Comparison of ENCODE assay signal across 20 cellular contexts in the genomic region with DNA sequence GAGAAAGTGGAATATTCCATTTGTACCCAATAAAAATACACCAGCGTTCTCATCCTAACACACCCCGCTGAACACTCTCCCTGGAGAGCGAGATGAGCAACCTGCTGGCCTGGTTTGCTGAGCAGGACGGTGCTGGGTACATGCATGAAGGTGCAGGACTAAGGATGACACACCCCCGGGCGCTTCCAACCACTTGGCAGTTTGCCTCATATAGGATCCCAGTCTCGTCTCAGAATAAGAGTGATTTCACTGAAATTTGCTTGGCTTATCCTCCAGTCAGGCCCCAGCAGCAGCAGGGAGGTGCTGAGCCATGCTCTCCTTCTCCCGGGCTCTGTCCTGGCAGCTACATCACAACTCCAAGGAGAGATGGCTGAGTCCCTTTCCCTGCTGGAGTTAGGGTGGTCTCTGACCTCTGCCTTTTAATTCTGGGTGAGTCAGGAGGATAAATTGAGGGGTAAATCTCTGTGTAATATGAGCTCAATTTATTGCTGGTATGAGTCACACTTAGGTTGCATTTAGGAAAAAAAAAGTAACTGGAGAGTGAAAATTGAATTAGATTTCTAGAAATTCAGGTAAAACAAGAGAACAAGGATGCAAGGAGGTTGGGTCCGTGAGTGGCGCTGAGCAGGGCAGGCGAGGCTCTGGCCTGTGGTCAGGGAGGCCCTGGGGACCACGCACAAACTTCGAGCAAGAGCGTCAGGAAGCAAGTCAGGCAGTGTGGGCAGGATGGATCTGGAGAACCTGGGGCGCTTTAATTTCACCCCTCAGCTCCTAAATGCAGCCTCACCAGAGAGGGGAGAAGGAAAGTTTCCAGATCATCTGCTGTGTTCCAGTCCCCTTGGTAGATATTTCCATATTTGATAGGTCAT.
DNase-seq lines count a peak whose midpoint lies in the region; ATAC-seq, FAIRE-seq and TF ChIP-seq lines count a peak whose summit lies in the region.
"Had no signal": no experiment of that assay in that cellular context is flagged by ENCODE, and none has a peak within 500 bp of the region (broad histone marks: within the 10 kb centered on the region; RNA-seq: fewer than 3 reads in every experiment).

No MANE protein-coding gene starts in this region.

- H3K9me1 ChIP-seq in keratinocyte (ENCODE audit: control insufficient read depth, extremely low read depth, insufficient read depth, low read length): no peaks in the 10 kb centered on the region

- no peaks in the 10 kb centered on the region for H3K36me3 ChIP-seq in SK-N-SH (replicated peaks in 1 of 2; ENCODE audit: control insufficient read depth in 1 of 2, insufficient read depth in 2 of 2, low read length in 1 of 2)
- H3K36me3 ChIP-seq in RWPE2 (ENCODE audit: low read depth): no peaks in the 10 kb centered on the region
- H3K36me3 ChIP-seq in keratinocyte (ENCODE audit: control insufficient read depth in 2 of 2, extremely low read depth in 1 of 2, insufficient read depth in 2 of 2, low read length in 2 of 2): peaks cover 0 to 5% of the 10 kb centered on the region in 2 experiments
- no peaks in the 10 kb centered on the region for H3K36me3 ChIP-seq in testis (ENCODE audit: low read depth, missing control alignments)
- H3K36me3 ChIP-seq: BLaER1 had no signal

- DNase-seq in SK-N-SH (no peak), RWPE2 (ENCODE audit: low spot score) (no peak), keratinocyte (ENCODE audit: low read depth, low spot score) (peak; percentile 40), GM10266 (ENCODE audit: extremely low spot score) (no peak), NCI-H524 treated with DMSO at 0.1 percent for 48 hours (lab: John Stamatoyannopoulos, UW) (no peak), testis (no peak), germinal center (ENCODE audit: low spot score) (no peak)
- DNase-seq: 8988T; CD8-positive, alpha-beta memory T cell; DND-41; GDM1; KG1; NCI-H1092; NCI-H1694 treated with DMSO at 0.1 percent for 48 hours; T-helper 1 cell had no signal

- H3K4me2 ChIP-seq in SK-N-SH (no peak overlapping the region), keratinocyte (ENCODE audit: control insufficient read depth, extremely low read depth, insufficient read depth, low read depth, low read length) (no peak overlapping the region)
- H3K4me2 ChIP-seq: BLaER1, GM23338 had no signal

- H3K4me1 ChIP-seq in SK-N-SH (ENCODE audit: control insufficient read depth in 1 of 2, insufficient read depth in 2 of 2, low read depth in 1 of 2, low read length in 1 of 2): no peaks in the 10 kb centered on the region
- H3K4me1 ChIP-seq in RWPE2 (ENCODE audit: insufficient read depth, poor library complexity, severe bottlenecking): peaks cover 5% of the 10 kb centered on the region
- H3K4me1 ChIP-seq in keratinocyte (ENCODE audit: control insufficient read depth, extremely low read depth, insufficient read depth, low read length): peaks cover 16% of the 10 kb centered on the region
- H3K4me1 ChIP-seq in testis: no peaks in the 10 kb centered on the region

- dilution Hi-C loops in keratinocyte (cut with MboI; ENCODE audit: extremely low pct_ligation_motif_present, low sequenced_read_pairs): no loop called here

- H4K20me1 ChIP-seq in SK-N-SH (ENCODE audit: insufficient read depth): no peaks in the 10 kb centered on the region
- H4K20me1 ChIP-seq in keratinocyte (ENCODE audit: control insufficient read depth, extremely low read depth, insufficient read depth, low read length): no peaks in the 10 kb centered on the region
- H4K20me1 ChIP-seq: BLaER1 had no signal

- no peak for TF ChIP-seq POLR2A in testis (IDR thresholded peaks at IDR 0.05)

- no peaks in the 10 kb centered on the region for H3K9me2 ChIP-seq in SK-N-SH

- no peak overlapping the region for H3K9ac ChIP-seq in SK-N-SH
- no peak overlapping the region for H3K9ac ChIP-seq in keratinocyte (ENCODE audit: control insufficient read depth, extremely low read depth, insufficient read depth, low read length)
- H3K9ac ChIP-seq: BLaER1 had no signal

- WGBS in SK-N-SH (ENCODE audit: low lambda C conversion rate): 33% methylated on average over 13 of the region's 15 CpGs
- 81 to 85% methylated on average over 15 of the region's 15 CpGs for WGBS in testis, 2 donors

- no peak for TF ChIP-seq EP300 in SK-N-SH (IDR thresholded peaks at IDR 0.05; ENCODE audit: borderline replicate concordance in 1 of 2, low read depth in 1 of 2, low read length in 1 of 2)

- FAIRE-seq in keratinocyte (lab: Jason Lieb, UNC): peak; percentile 74
- FAIRE-seq: GM12891 had no signal

- TF ChIP-seq RAD21 in SK-N-SH (IDR thresholded peaks at IDR 0.05; ENCODE audit: low read length): no peak

- no peaks in the 10 kb centered on the region for H3F3A ChIP-seq in SK-N-SH (replicated peaks; ENCODE audit: insufficient read depth)

- H3K79me2 ChIP-seq in SK-N-SH (ENCODE audit: insufficient read depth) (no peaks in the 10 kb centered on the region), keratinocyte (ENCODE audit: control insufficient read depth, insufficient read depth, low read length) (no peaks in the 10 kb centered on the region)

- H3K27ac ChIP-seq in SK-N-SH (ENCODE audit: low read depth in 2 of 2, low read length in 1 of 2) (no peak overlapping the region), RWPE2 (ENCODE audit: poor library complexity, severe bottlenecking) (peak overlapping the region; percentile 13), keratinocyte (ENCODE audit: control insufficient read depth, insufficient read depth, low read length) (peak overlapping the region; percentile 16), testis (no peak overlapping the region)
- H3K27ac ChIP-seq: BLaER1 had no signal

- POLR2A ChIA-PET in SK-N-SH (lab: Yijun Ruan, JAX): no interaction called here

- H2AFZ ChIP-seq in SK-N-SH (ENCODE audit: low read depth) (no peak overlapping the region), keratinocyte (ENCODE audit: control insufficient read depth, low read length) (no peak overlapping the region)
- H2AFZ ChIP-seq: GM23338 had no signal

- TF ChIP-seq CTCF in SK-N-SH (IDR thresholded peaks at IDR 0.05): no peak
- no peak for TF ChIP-seq CTCF in RWPE2 (IDR thresholded peaks at IDR 0.05; ENCODE audit: poor library complexity, severe bottlenecking)
- no peak for TF ChIP-seq CTCF in keratinocyte (optimal IDR thresholded peaks at IDR 0.05 in 1 of 3, IDR thresholded peaks at IDR 0.05 in 1 of 3, conservative IDR thresholded peaks at IDR 0.05 in 1 of 3; ENCODE audit: extremely low read depth in 1 of 3, insufficient read depth in 2 of 3, low read length in 3 of 3)
- TF ChIP-seq CTCF in GM10266 (IDR thresholded peaks at IDR 0.05; ENCODE audit: control insufficient read depth, insufficient read depth, low read depth, missing control alignments): no peak
- no peak for TF ChIP-seq CTCF in testis (IDR thresholded peaks at IDR 0.05)

- H3K4me3 ChIP-seq in SK-N-SH (ENCODE audit: low read depth in 2 of 2, low read length in 1 of 2): no peak overlapping the region
- H3K4me3 ChIP-seq in RWPE2 (ENCODE audit: severe bottlenecking): no peak overlapping the region
- no peak overlapping the region for H3K4me3 ChIP-seq in keratinocyte (ENCODE audit: control insufficient read depth in 2 of 3, extremely low read depth in 1 of 3, insufficient read depth in 2 of 3, low read depth in 1 of 3, low read length in 3 of 3)
- H3K4me3 ChIP-seq in testis: no peak overlapping the region
- H3K4me3 ChIP-seq: BLaER1, GM23338 had no signal

- CTCF ChIA-PET in SK-N-SH (lab: Yijun Ruan, JAX): no interaction called here

- intact Hi-C loops in testis (cut with DNase I; ENCODE audit: low total_unique reads): no loop called here

- H3K27me3 ChIP-seq in SK-N-SH (ENCODE audit: insufficient read depth): no peaks in the 10 kb centered on the region
- H3K27me3 ChIP-seq in RWPE2 (ENCODE audit: insufficient read depth, poor library complexity, severe bottlenecking): no peaks in the 10 kb centered on the region
- H3K27me3 ChIP-seq in keratinocyte (ENCODE audit: control insufficient read depth, extremely low read depth, insufficient read depth, low read length): no peaks in the 10 kb centered on the region
- no peaks in the 10 kb centered on the region for H3K27me3 ChIP-seq in testis
- H3K27me3 ChIP-seq: BLaER1 had no signal

- no peak; the same call in 2 of the 3 replicates for ATAC-seq in SK-N-SH treated with all-trans-retinoic acid at 6 μM for 48 hours
- peak; percentile 93 for ATAC-seq in RWPE2 (ENCODE audit: low read depth)
- ATAC-seq: GM23338, Right ventricle myocardium inferior had no signal

- H3K9me3 ChIP-seq in SK-N-SH (no peaks in the 10 kb centered on the region), RWPE2 (ENCODE audit: severe bottlenecking) (no peaks in the 10 kb centered on the region), keratinocyte (ENCODE audit: control insufficient read depth, low read depth, low read length) (no peaks in the 10 kb centered on the region), testis (no peaks in the 10 kb centered on the region)

TF ChIP-seq in SK-N-SH, 30 proteins besides CTCF, POLR2A, EP300 and RAD21:
- TF ChIP-seq YY1 (IDR thresholded peaks at IDR 0.05; ENCODE audit: low read depth) (no peak), ELF1 (IDR thresholded peaks at IDR 0.05) (no peak), FOSL2 (IDR thresholded peaks at IDR 0.05; ENCODE audit: borderline replicate concordance, low read depth) (peak; percentile 6; the same call in 1 of the 2 replicates), GATA2 (CRISPR knock-in tag; IDR thresholded peaks at IDR 0.05) (no peak), JUND (IDR thresholded peaks at IDR 0.05) (no peak), TAF1 (IDR thresholded peaks at IDR 0.05; ENCODE audit: borderline replicate concordance, low read depth, low read length) (no peak), SMC3 (IDR thresholded peaks at IDR 0.05; ENCODE audit: low read depth, low read length) (no peak)

TF ChIP-seq in SK-N-SH treated with all-trans-retinoic acid at 6 μM for 48 hours, 23 proteins besides CTCF, POLR2A, EP300 and RAD21:
- no peak for TF ChIP-seq ZNF70 (CRISPR knock-in tag; IDR thresholded peaks at IDR 0.05)

Comparison
In these comparisons a context has a peak if more than half of its experiments do, and no peak if none do; other contexts are left out.
1. H3K27ac ChIP-seq: peak in RWPE2 (single experiment) and keratinocyte (single experiment); none in SK-N-SH (0 of 2) and testis (0 of 2).